19 cellular contexts compared by ENCODE assay signal in the genomic region with DNA sequence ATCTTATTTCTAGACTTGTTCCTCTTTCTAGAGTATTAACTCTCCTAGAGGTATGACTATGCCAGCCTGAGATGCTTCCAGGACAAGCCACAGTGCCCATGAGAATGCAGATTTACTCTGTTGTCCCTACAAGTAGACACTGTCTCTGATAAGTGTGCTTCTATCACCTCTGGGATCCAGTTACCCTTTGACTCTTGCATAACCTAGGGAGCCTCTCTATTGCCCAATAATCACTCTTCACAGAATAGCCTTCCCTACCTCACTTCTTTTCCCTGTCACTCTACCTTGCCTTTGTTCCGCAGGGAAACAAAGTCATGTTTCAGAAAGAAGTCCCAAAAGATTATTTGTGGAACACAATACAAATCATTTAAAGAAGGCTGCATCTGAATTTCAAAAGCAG. TPM values are rescaled to one million over a fixed set of nuclear protein-coding genes. Genes with fewer than 3 reads are reported as not detected.
DNase-seq lines count a peak whose midpoint lies in the region; ATAC-seq, FAIRE-seq and TF ChIP-seq lines count a peak whose summit lies in the region.
"Had no signal": no experiment of that assay in that cellular context is flagged by ENCODE, and none has a peak within 500 bp of the region (broad histone marks: within the 10 kb centered on the region; RNA-seq: fewer than 3 reads in every experiment).

No MANE protein-coding gene starts in this region.

- H3K4ac ChIP-seq in IMR-90 (ENCODE audit: low read depth, low read length) = no peak overlapping the region

- BruUV-seq in IMR-90 (replicated peaks; lab: Mats Ljungman, UMichigan) (no TSS peak), HepG2 (replicated peaks; lab: Mats Ljungman, UMichigan) (no TSS peak)

- no peaks in the 10 kb centered on the region for H3K79me2 ChIP-seq in HepG2 (ENCODE audit: insufficient read depth, low read length)

- CTCF ChIA-PET in IMR-90 (lab: Yijun Ruan, JAX) (no interaction called here), HepG2 (lab: Yijun Ruan, JAX; ENCODE audit: low intra/inter-chr PET ratio, low total read pairs) (no interaction called here)

- WGBS in IMR-90 (ENCODE audit: extremely low coverage in 2 of 2, insufficient read length in 1 of 2), 2 experiments = 100% methylated on average over 1 of the region's 1 CpG; no CpG with 5 or more reads in 1 of the 2 experiments
- 2% methylated on average over 1 of the region's 1 CpG for WGBS in HepG2 (ENCODE audit: low lambda C conversion rate)

- in situ Hi-C loops in IMR-90 (cut with MboI; ENCODE audit: low sequenced_read_pairs) = no loop called here
- in situ Hi-C loops in HepG2 (cut with HindIII; ENCODE audit: extremely low pct_ligation_motif_present, low pct_unique_long_range_greater_than_20kb) = no loop called here

- H3K18ac ChIP-seq in IMR-90 (ENCODE audit: low read depth, low read length) = peak overlapping the region; percentile 64; the same call in 1 of the 2 replicates

- H3K56ac ChIP-seq in IMR-90 (ENCODE audit: extremely low read depth, insufficient read depth, low read length) = no peak overlapping the region

- H3K4me2 ChIP-seq in IMR-90 (ENCODE audit: low read depth, low read length) = no peak overlapping the region
- no peak overlapping the region for H3K4me2 ChIP-seq in HepG2 (ENCODE audit: low read depth, low read length)
- H3K4me2 ChIP-seq: SK-N-SH had no signal

- H2AK9ac ChIP-seq in IMR-90 (replicated peaks; ENCODE audit: low read depth, low read length, poor library complexity) = no peak overlapping the region

- H3K27ac ChIP-seq in IMR-90 (ENCODE audit: insufficient read depth, low read length) (no peak overlapping the region), HepG2 (ENCODE audit: extremely low read length, insufficient read depth, low read length) (no peak overlapping the region)

- H3K4me1 ChIP-seq in IMR-90 (ENCODE audit: control insufficient read depth, insufficient read depth, low read length) = peaks cover 21% of the 10 kb centered on the region
- H3K4me1 ChIP-seq in HepG2 (ENCODE audit: insufficient read depth, low read length) = 0 out of 2 replicates have a peak, but pooled peaks cover 4% of the 10 kb centered on the region

- no peak overlapping the region for H4K91ac ChIP-seq in IMR-90 (ENCODE audit: insufficient read depth, low read depth, low read length)

- H3K9ac ChIP-seq in IMR-90 (ENCODE audit: low read depth, low read length) = no peak overlapping the region
- no peak overlapping the region for H3K9ac ChIP-seq in HepG2 (ENCODE audit: insufficient read depth, low read depth, low read length)
- H3K9ac ChIP-seq: SK-N-SH had no signal

- H4K20me1 ChIP-seq in IMR-90 (ENCODE audit: insufficient read depth, low read length) = no peaks in the 10 kb centered on the region
- H4K20me1 ChIP-seq in HepG2 (ENCODE audit: insufficient read depth, low read length) = no peaks in the 10 kb centered on the region

- no peak for TF ChIP-seq EP300 in HepG2 (IDR thresholded peaks at IDR 0.05; ENCODE audit: low read depth in 2 of 2, low read length in 2 of 2)
- TF ChIP-seq EP300 in HepG2 (CRISPR knock-in tag; IDR thresholded peaks at IDR 0.05; ENCODE audit: borderline replicate concordance) = no peak

- no peak overlapping the region for H2AK5ac ChIP-seq in IMR-90 (ENCODE audit: low read depth, low read length)

- no peaks in the 10 kb centered on the region for H3K36me3 ChIP-seq in IMR-90 (ENCODE audit: control insufficient read depth, insufficient read depth, low read length)
- H3K36me3 ChIP-seq in HepG2 (replicated peaks in 1 of 2; ENCODE audit: control insufficient read depth in 1 of 2, insufficient read depth in 2 of 2, low read length in 2 of 2) = no peaks in the 10 kb centered on the region

- H3K9me1 ChIP-seq in IMR-90 (ENCODE audit: insufficient read depth, low read length) = peaks cover 19% of the 10 kb centered on the region

- H2BK5ac ChIP-seq in IMR-90 (ENCODE audit: low read depth, low read length, poor library complexity, severe bottlenecking) = no peak overlapping the region

- H3K9me3 ChIP-seq in IMR-90 (ENCODE audit: control insufficient read depth, insufficient read depth, low read length) = no peaks in the 10 kb centered on the region
- H3K9me3 ChIP-seq in HepG2 (ENCODE audit: low read length) = peaks cover 9% of the 10 kb centered on the region
- H3K9me3 ChIP-seq: SK-N-SH had no signal

- no peak for TF ChIP-seq CTCF in IMR-90 (conservative IDR thresholded peaks at IDR 0.05; ENCODE audit: low read depth, low read length)
- TF ChIP-seq CTCF in HepG2 (CRISPR knock-in tag; IDR thresholded peaks at IDR 0.05) = no peak

- dilution Hi-C loops in IMR-90 (cut with HindIII; ENCODE audit: low sequenced_read_pairs, unreplicated experiment) = no loop called here

- peak overlapping the region; percentile 39; the same call in 1 of the 3 replicates for H2BK15ac ChIP-seq in IMR-90 (ENCODE audit: low read depth, low read length)

- no peak overlapping the region for H4K8ac ChIP-seq in IMR-90 (ENCODE audit: low read depth in 2 of 2, low read length in 2 of 2)

- FAIRE-seq in HepG2 (lab: Jason Lieb, UNC) = peak; percentile 4
- FAIRE-seq: D721Med, GM12891, HTR-8/SVneo had no signal

- no peak overlapping the region for H2AFZ ChIP-seq in IMR-90 (replicated peaks; ENCODE audit: low read length, poor library complexity)
- no peak overlapping the region for H2AFZ ChIP-seq in HepG2 (ENCODE audit: low read length)

- TF ChIP-seq POLR2A in IMR-90 (IDR thresholded peaks at IDR 0.05; ENCODE audit: low read depth, low read length) (no peak), HepG2 (IDR thresholded peaks at IDR 0.05; ENCODE audit: insufficient read depth in 1 of 2, low read depth in 2 of 2, low read length in 2 of 2) (no peak)

- peak overlapping the region; percentile 74; the same call in 1 of the 2 replicates for H4K5ac ChIP-seq in IMR-90 (ENCODE audit: low read depth, low read length)

- no peaks in the 10 kb centered on the region for H3K27me3 ChIP-seq in IMR-90 (ENCODE audit: control insufficient read depth, insufficient read depth, low read length)
- H3K27me3 ChIP-seq in HepG2 (ENCODE audit: control insufficient read depth in 1 of 2, insufficient read depth in 2 of 2, low read length in 2 of 2) = no peaks in the 10 kb centered on the region; a peak in 1 of 5 replicates

- 0 out of 2 replicates have a peak overlapping the region, but pooled peaks have one; percentile 21 for H2BK120ac ChIP-seq in IMR-90 (ENCODE audit: low read depth, low read length)

- no peak for ATAC-seq in IMR-90 (ENCODE audit: low read depth)
- ATAC-seq in HepG2 = peak; percentile 60; the same call in 2 of the 3 replicates
- ATAC-seq in GM18517 (IDR thresholded peaks at IDR 0.05; ENCODE audit: unreplicated experiment) = no peak
- ATAC-seq: CD8-positive, alpha-beta T cell had no signal

- no peak overlapping the region for H3K14ac ChIP-seq in IMR-90 (replicated peaks; ENCODE audit: low read depth, low read length)

- POLR2A ChIA-PET in IMR-90 (lab: Charles Lee; ENCODE audit: unreplicated experiment) = interaction anchor here (0.7 kb wide), 1 partner anchor 530 kb away, joined by 6 read pairs; no protein-coding TSS in a partner anchor
- POLR2A ChIA-PET in HepG2 (lab: Yijun Ruan, JAX) = no interaction called here

- H2BK20ac ChIP-seq in IMR-90 (ENCODE audit: low read depth, low read length) = 0 out of 2 replicates have a peak overlapping the region, but pooled peaks have one; percentile 18

- intact Hi-C loops in IMR-90 (cut with micrococcal nuclease) = no loop called here
- intact Hi-C loops in HepG2 (cut with micrococcal nuclease; ENCODE audit: unreplicated experiment) = no loop called here

- H3K23ac ChIP-seq in IMR-90 (ENCODE audit: low read depth, low read length) = no peak overlapping the region

- DNase-seq in IMR-90 = no peak
- peak; percentile 27 for DNase-seq in NOMO-1 treated with dmso at 0.1 percent for 144 hours (lab: John Stamatoyannopoulos, UW; ENCODE audit: unreplicated experiment)
- peak; percentile 21 for DNase-seq in HepG2 (ENCODE audit: low spot score)
- no peak for DNase-seq in NCI-H345 treated with DMSO at 0.1 percent for 48 hours (lab: John Stamatoyannopoulos, UW; ENCODE audit: unreplicated experiment)
- DNase-seq: CD8-positive, alpha-beta T cell; DMS79 treated with DMSO at 0.1 percent for 48 hours; GOT3; MM.1S; NCI-H1417 treated with DMSO at 0.1 percent for 48 hours; NCI-H2081; NCI-H226; NCI-H526 treated with DMSO at 0.1 percent for 48 hours; SK-N-SH; T-helper 1 cell had no signal

- no peak overlapping the region for H3K4me3 ChIP-seq in IMR-90 (ENCODE audit: insufficient read depth, low read depth, low read length)
- H3K4me3 ChIP-seq in HepG2 (replicated peaks in 1 of 3; ENCODE audit: insufficient read depth in 1 of 3, low read depth in 2 of 3, low read length in 3 of 3) = no peak overlapping the region

- H3K79me1 ChIP-seq in IMR-90 (ENCODE audit: low read depth in 1 of 2, low read length in 2 of 2) = no peaks in the 10 kb centered on the region; a peak in 1 of 4 replicates

- TF ChIP-seq RAD21 in IMR-90 (IDR thresholded peaks at IDR 0.05; ENCODE audit: low read length) (no peak), HepG2 (CRISPR knock-in tag; IDR thresholded peaks at IDR 0.05) (no peak)

RNA-seq across cellular contexts. Expression of gene KRT34, which starts 1.6 kb away (rescaled TPM):
- total RNA-seq in IMR-90 (2012; rRNA removed) = 3.6 and 3.9 TPM in 2 replicates
- polyA plus RNA-seq in IMR-90 (2012; rRNA removed) = 3.4 and 4.2 TPM in 2 replicates
- 1.6 and 2.5 TPM in 2 replicates for polyA plus RNA-seq in IMR-90 (2012; cell fraction: cytosol; rRNA removed)
- 1.4 and 3.1 TPM in 2 replicates for polyA plus RNA-seq in IMR-90 (2012; cell fraction: nucleus; rRNA removed; ENCODE audit: low replicate concordance)
- total RNA-seq in HepG2 (2016; rRNA removed; fragmentation: Illumina TruSeq; extraction: Trizol) = not detected in 2 replicates
- total RNA-seq in HepG2 (2016; cell fraction: cytosol; rRNA removed; fragmentation: Illumina TruSeq; extraction: Trizol; ENCODE audit: low read depth) = not detected in 2 replicates
- total RNA-seq in HepG2 (2016; cell fraction: insoluble cytoplasmic fraction; rRNA removed; fragmentation: Illumina TruSeq; extraction: Trizol) = not detected in 2 replicates
- total RNA-seq in HepG2 (2016; cell fraction: membrane; rRNA removed; fragmentation: Illumina TruSeq; extraction: Trizol) = not detected in 2 replicates
- not detected in 2 replicates for total RNA-seq in HepG2 (2016; cell fraction: nucleus; rRNA removed; fragmentation: Illumina TruSeq; extraction: Trizol)
- polyA plus RNA-seq in HepG2 (2011; rRNA removed) = 0.05 TPM in 1 of 2 replicates, not detected in the other
- polyA plus RNA-seq in HepG2 (2011; cell fraction: cytosol; rRNA removed) = not detected in 2 replicates
- polyA plus RNA-seq in HepG2 (2011; cell fraction: nucleus; rRNA removed) = not detected in 2 replicates
- not detected in 2 replicates for polyA plus RNA-seq in HepG2 (2012)
- not detected in 2 replicates for polyA plus RNA-seq in HepG2 (2016; cell fraction: cytosol; fragmentation: Illumina TruSeq; extraction: Trizol; ENCODE audit: low read depth)
- polyA plus RNA-seq in HepG2 (2016; cell fraction: insoluble cytoplasmic fraction; fragmentation: Illumina TruSeq; extraction: Trizol; ENCODE audit: low read depth) = not detected in 2 replicates
- not detected in 2 replicates for polyA plus RNA-seq in HepG2 (2016; cell fraction: membrane; fragmentation: Illumina TruSeq; extraction: Trizol; ENCODE audit: low read depth)
- not detected in 2 replicates for polyA plus RNA-seq in HepG2 (2016; cell fraction: nucleus; fragmentation: Illumina TruSeq; extraction: Trizol; ENCODE audit: insufficient read depth, low read depth)
- polyA minus RNA-seq in HepG2 (2011; rRNA and poly(A)+ RNA removed; ENCODE audit: low replicate concordance) = 0.19 TPM in 1 of 2 replicates, not detected in the other
- polyA minus RNA-seq in HepG2 (2011; cell fraction: cytosol; rRNA and poly(A)+ RNA removed) = not detected in 2 replicates
- polyA minus RNA-seq in HepG2 (2011; cell fraction: nucleus; rRNA and poly(A)+ RNA removed) = not detected in 2 replicates
- total RNA-seq: CD8-positive, alpha-beta T cell had no signal

RNA-seq across cellular contexts. Expression of gene KRT31, which starts 13.7 kb away (rescaled TPM):
- not detected in 2 replicates for total RNA-seq in IMR-90 (2012; rRNA removed)
- polyA plus RNA-seq in IMR-90 (2012; rRNA removed) = 0.05 TPM in 1 of 2 replicates, not detected in the other
- not detected in 2 replicates for polyA plus RNA-seq in IMR-90 (2012; cell fraction: cytosol; rRNA removed)
- polyA plus RNA-seq in IMR-90 (2012; cell fraction: nucleus; rRNA removed; ENCODE audit: low replicate concordance) = 0.07 and 0.08 TPM in 2 replicates
- not detected in 2 replicates for total RNA-seq in HepG2 (2016; rRNA removed; fragmentation: Illumina TruSeq; extraction: Trizol)
- not detected in 2 replicates for total RNA-seq in HepG2 (2016; cell fraction: cytosol; rRNA removed; fragmentation: Illumina TruSeq; extraction: Trizol; ENCODE audit: low read depth)
- not detected in 2 replicates for total RNA-seq in HepG2 (2016; cell fraction: insoluble cytoplasmic fraction; rRNA removed; fragmentation: Illumina TruSeq; extraction: Trizol)
- not detected in 2 replicates for total RNA-seq in HepG2 (2016; cell fraction: membrane; rRNA removed; fragmentation: Illumina TruSeq; extraction: Trizol)
- total RNA-seq in HepG2 (2016; cell fraction: nucleus; rRNA removed; fragmentation: Illumina TruSeq; extraction: Trizol) = not detected in 2 replicates
- polyA plus RNA-seq in HepG2 (2011; rRNA removed) = 0.05 TPM in 2 replicates
- polyA plus RNA-seq in HepG2 (2011; cell fraction: cytosol; rRNA removed) = not detected in 2 replicates
- 0.07 and 0.13 TPM in 2 replicates for polyA plus RNA-seq in HepG2 (2011; cell fraction: nucleus; rRNA removed)
- polyA plus RNA-seq in HepG2 (2012) = not detected in 2 replicates
- polyA plus RNA-seq in HepG2 (2016; cell fraction: cytosol; fragmentation: Illumina TruSeq; extraction: Trizol; ENCODE audit: low read depth) = not detected in 2 replicates
- polyA plus RNA-seq in HepG2 (2016; cell fraction: insoluble cytoplasmic fraction; fragmentation: Illumina TruSeq; extraction: Trizol; ENCODE audit: low read depth) = not detected in 2 replicates
- polyA plus RNA-seq in HepG2 (2016; cell fraction: membrane; fragmentation: Illumina TruSeq; extraction: Trizol; ENCODE audit: low read depth) = not detected in 2 replicates
- polyA plus RNA-seq in HepG2 (2016; cell fraction: nucleus; fragmentation: Illumina TruSeq; extraction: Trizol; ENCODE audit: insufficient read depth, low read depth) = not detected in 2 replicates
- polyA minus RNA-seq in HepG2 (2011; rRNA and poly(A)+ RNA removed; ENCODE audit: low replicate concordance) = 0.23 TPM in 1 of 2 replicates, not detected in the other
- polyA minus RNA-seq in HepG2 (2011; cell fraction: cytosol; rRNA and poly(A)+ RNA removed) = not detected in 2 replicates
- polyA minus RNA-seq in HepG2 (2011; cell fraction: nucleus; rRNA and poly(A)+ RNA removed) = not detected in 2 replicates
- total RNA-seq: CD8-positive, alpha-beta T cell had no signal

RNA-seq across cellular contexts. Expression of gene KRT33B, which starts 14.1 kb away (rescaled TPM):
- 0.18 and 0.28 TPM in 2 replicates for total RNA-seq in IMR-90 (2012; rRNA removed)
- 0.14 and 0.22 TPM in 2 replicates for polyA plus RNA-seq in IMR-90 (2012; rRNA removed)
- polyA plus RNA-seq in IMR-90 (2012; cell fraction: cytosol; rRNA removed) = 0.19 and 0.22 TPM in 2 replicates
- polyA plus RNA-seq in IMR-90 (2012; cell fraction: nucleus; rRNA removed; ENCODE audit: low replicate concordance) = 0.25 TPM in 1 of 2 replicates, not detected in the other
- not detected in 2 replicates for total RNA-seq in HepG2 (2016; rRNA removed; fragmentation: Illumina TruSeq; extraction: Trizol)
- not detected in 2 replicates for total RNA-seq in HepG2 (2016; cell fraction: cytosol; rRNA removed; fragmentation: Illumina TruSeq; extraction: Trizol; ENCODE audit: low read depth)
- total RNA-seq in HepG2 (2016; cell fraction: insoluble cytoplasmic fraction; rRNA removed; fragmentation: Illumina TruSeq; extraction: Trizol) = not detected in 2 replicates
- not detected in 2 replicates for total RNA-seq in HepG2 (2016; cell fraction: membrane; rRNA removed; fragmentation: Illumina TruSeq; extraction: Trizol)
- not detected in 2 replicates for total RNA-seq in HepG2 (2016; cell fraction: nucleus; rRNA removed; fragmentation: Illumina TruSeq; extraction: Trizol)
- not detected in 2 replicates for polyA plus RNA-seq in HepG2 (2011; rRNA removed)
- not detected in 2 replicates for polyA plus RNA-seq in HepG2 (2011; cell fraction: cytosol; rRNA removed)
- not detected in 2 replicates for polyA plus RNA-seq in HepG2 (2011; cell fraction: nucleus; rRNA removed)
- polyA plus RNA-seq in HepG2 (2012) = not detected in 2 replicates
- polyA plus RNA-seq in HepG2 (2016; cell fraction: cytosol; fragmentation: Illumina TruSeq; extraction: Trizol; ENCODE audit: low read depth) = not detected in 2 replicates
- polyA plus RNA-seq in HepG2 (2016; cell fraction: insoluble cytoplasmic fraction; fragmentation: Illumina TruSeq; extraction: Trizol; ENCODE audit: low read depth) = not detected in 2 replicates
- polyA plus RNA-seq in HepG2 (2016; cell fraction: membrane; fragmentation: Illumina TruSeq; extraction: Trizol; ENCODE audit: low read depth) = not detected in 2 replicates
- polyA plus RNA-seq in HepG2 (2016; cell fraction: nucleus; fragmentation: Illumina TruSeq; extraction: Trizol; ENCODE audit: insufficient read depth, low read depth) = not detected in 2 replicates
- polyA minus RNA-seq in HepG2 (2011; rRNA and poly(A)+ RNA removed; ENCODE audit: low replicate concordance) = 0.16 TPM in 1 of 2 replicates, not detected in the other
- not detected in 2 replicates for polyA minus RNA-seq in HepG2 (2011; cell fraction: cytosol; rRNA and poly(A)+ RNA removed)
- not detected in 2 replicates for polyA minus RNA-seq in HepG2 (2011; cell fraction: nucleus; rRNA and poly(A)+ RNA removed)
- total RNA-seq: CD8-positive, alpha-beta T cell had no signal

RNA-seq across cellular contexts. Expression of gene KRT33A, which starts 33.1 kb away (rescaled TPM):
- total RNA-seq in IMR-90 (2012; rRNA removed) (not detected in 2 replicates), HepG2 (2016; rRNA removed; fragmentation: Illumina TruSeq; extraction: Trizol) (not detected in 2 replicates)
- polyA plus RNA-seq in IMR-90 (2012; rRNA removed) (not detected in 2 replicates), HepG2 (2011; rRNA removed) (not detected in 2 replicates)
- polyA plus RNA-seq in IMR-90 (2012; cell fraction: cytosol; rRNA removed) = not detected in 2 replicates
- polyA plus RNA-seq in IMR-90 (2012; cell fraction: nucleus; rRNA removed; ENCODE audit: low replicate concordance) = not detected in 2 replicates
- total RNA-seq in HepG2 (2016; cell fraction: cytosol; rRNA removed; fragmentation: Illumina TruSeq; extraction: Trizol; ENCODE audit: low read depth) = not detected in 2 replicates
- not detected in 2 replicates for total RNA-seq in HepG2 (2016; cell fraction: insoluble cytoplasmic fraction; rRNA removed; fragmentation: Illumina TruSeq; extraction: Trizol)
- not detected in 2 replicates for total RNA-seq in HepG2 (2016; cell fraction: membrane; rRNA removed; fragmentation: Illumina TruSeq; extraction: Trizol)
- not detected in 2 replicates for total RNA-seq in HepG2 (2016; cell fraction: nucleus; rRNA removed; fragmentation: Illumina TruSeq; extraction: Trizol)
- 0.04 TPM in 1 of 2 replicates, not detected in the other for polyA plus RNA-seq in HepG2 (2011; cell fraction: cytosol; rRNA removed)
- not detected in 2 replicates for polyA plus RNA-seq in HepG2 (2011; cell fraction: nucleus; rRNA removed)
- polyA plus RNA-seq in HepG2 (2012) = not detected in 2 replicates
- not detected in 2 replicates for polyA plus RNA-seq in HepG2 (2016; cell fraction: cytosol; fragmentation: Illumina TruSeq; extraction: Trizol; ENCODE audit: low read depth)
- polyA plus RNA-seq in HepG2 (2016; cell fraction: insoluble cytoplasmic fraction; fragmentation: Illumina TruSeq; extraction: Trizol; ENCODE audit: low read depth) = not detected in 2 replicates
- polyA plus RNA-seq in HepG2 (2016; cell fraction: membrane; fragmentation: Illumina TruSeq; extraction: Trizol; ENCODE audit: low read depth) = not detected in 2 replicates
- not detected in 2 replicates for polyA plus RNA-seq in HepG2 (2016; cell fraction: nucleus; fragmentation: Illumina TruSeq; extraction: Trizol; ENCODE audit: insufficient read depth, low read depth)
- polyA minus RNA-seq in HepG2 (2011; rRNA and poly(A)+ RNA removed; ENCODE audit: low replicate concordance) = not detected in 2 replicates
- not detected in 2 replicates for polyA minus RNA-seq in HepG2 (2011; cell fraction: cytosol; rRNA and poly(A)+ RNA removed)
- not detected in 2 replicates for polyA minus RNA-seq in HepG2 (2011; cell fraction: nucleus; rRNA and poly(A)+ RNA removed)
- total RNA-seq: CD8-positive, alpha-beta T cell had no signal
- polyA plus RNA-seq: BJ, SK-N-SH had no signal

RNA-seq across cellular contexts. Expression of gene KRT37, which starts 40.7 kb away (rescaled TPM):
- not detected in 2 replicates for total RNA-seq in IMR-90 (2012; rRNA removed)
- polyA plus RNA-seq in IMR-90 (2012; rRNA removed) = not detected in 2 replicates
- polyA plus RNA-seq in IMR-90 (2012; cell fraction: cytosol; rRNA removed) = not detected in 2 replicates
- polyA plus RNA-seq in IMR-90 (2012; cell fraction: nucleus; rRNA removed; ENCODE audit: low replicate concordance) = not detected in 2 replicates
- total RNA-seq in HepG2 (2016; rRNA removed; fragmentation: Illumina TruSeq; extraction: Trizol) = not detected in 2 replicates
- not detected in 2 replicates for total RNA-seq in HepG2 (2016; cell fraction: cytosol; rRNA removed; fragmentation: Illumina TruSeq; extraction: Trizol; ENCODE audit: low read depth)
- total RNA-seq in HepG2 (2016; cell fraction: insoluble cytoplasmic fraction; rRNA removed; fragmentation: Illumina TruSeq; extraction: Trizol) = 0.06 and 0.16 TPM in 2 replicates
- not detected in 2 replicates for total RNA-seq in HepG2 (2016; cell fraction: membrane; rRNA removed; fragmentation: Illumina TruSeq; extraction: Trizol)
- total RNA-seq in HepG2 (2016; cell fraction: nucleus; rRNA removed; fragmentation: Illumina TruSeq; extraction: Trizol) = not detected in 2 replicates
- 0.69 and 0.76 TPM in 2 replicates for polyA plus RNA-seq in HepG2 (2011; rRNA removed)
- polyA plus RNA-seq in HepG2 (2011; cell fraction: cytosol; rRNA removed) = 0.58 and 0.74 TPM in 2 replicates
- polyA plus RNA-seq in HepG2 (2011; cell fraction: nucleus; rRNA removed) = 0.27 and 0.45 TPM in 2 replicates
- polyA plus RNA-seq in HepG2 (2012) = 0.27 TPM in 1 of 2 replicates, not detected in the other
- 0.09 TPM in 1 of 2 replicates, not detected in the other for polyA plus RNA-seq in HepG2 (2016; cell fraction: cytosol; fragmentation: Illumina TruSeq; extraction: Trizol; ENCODE audit: low read depth)
- 0.15 and 0.33 TPM in 2 replicates for polyA plus RNA-seq in HepG2 (2016; cell fraction: insoluble cytoplasmic fraction; fragmentation: Illumina TruSeq; extraction: Trizol; ENCODE audit: low read depth)
- 0.13 and 0.14 TPM in 2 replicates for polyA plus RNA-seq in HepG2 (2016; cell fraction: membrane; fragmentation: Illumina TruSeq; extraction: Trizol; ENCODE audit: low read depth)
- not detected in 2 replicates for polyA plus RNA-seq in HepG2 (2016; cell fraction: nucleus; fragmentation: Illumina TruSeq; extraction: Trizol; ENCODE audit: insufficient read depth, low read depth)
- polyA minus RNA-seq in HepG2 (2011; rRNA and poly(A)+ RNA removed; ENCODE audit: low replicate concordance) = 0.54 TPM in 1 of 2 replicates, not detected in the other
- polyA minus RNA-seq in HepG2 (2011; cell fraction: cytosol; rRNA and poly(A)+ RNA removed) = 0.40 and 0.44 TPM in 2 replicates
- not detected in 2 replicates for polyA minus RNA-seq in HepG2 (2011; cell fraction: nucleus; rRNA and poly(A)+ RNA removed)
- total RNA-seq: CD8-positive, alpha-beta T cell had no signal
- polyA plus RNA-seq: BJ, SK-N-SH had no signal

Comparison
In these comparisons a context has a peak if more than half of its experiments do, and no peak if none do; other contexts are left out.
1. DNase-seq: peak in NOMO-1 treated with dmso at 0.1 percent for 144 hours (single experiment) and HepG2 (single experiment); none in IMR-90 (single experiment) and NCI-H345 treated with DMSO at 0.1 percent for 48 hours (single experiment).